In genomic region chr11:15650105-15650938, GRCh38 we compare ENCODE assay signal across 1 cellular context.
TF ChIP-seq lines count a peak whose summit lies in the region.

No MANE protein-coding gene starts in this region.

TF ChIP-seq in HepG2, 621 proteins besides CTCF, POLR2A, EP300 and RAD21 (continued from another document and continues in another):
- no peak for TF ChIP-seq ZBTB37 (CRISPR knock-in tag; IDR thresholded peaks at IDR 0.05)
- TF ChIP-seq MAFF (IDR thresholded peaks at IDR 0.05; ENCODE audit: low read depth, low read length) = no peak
- no peak for TF ChIP-seq SP1 (IDR thresholded peaks at IDR 0.05)
- TF ChIP-seq SP1 (CRISPR knock-in tag; IDR thresholded peaks at IDR 0.05) = peak; percentile 24; the same call in 1 of the 2 replicates
- peak; percentile 57 for TF ChIP-seq HNF4A (CRISPR knock-in tag; IDR thresholded peaks at IDR 0.05)
- TF ChIP-seq ZNF768 (CRISPR knock-in tag; IDR thresholded peaks at IDR 0.05) = peak; percentile 59; the same call in 1 of the 2 replicates
- no peak for TF ChIP-seq ZFP36L2 (CRISPR knock-in tag; IDR thresholded peaks at IDR 0.05)
- no peak for TF ChIP-seq E2F2 (CRISPR knock-in tag; IDR thresholded peaks at IDR 0.05; ENCODE audit: borderline replicate concordance)
- 0 out of 2 replicates have a peak, but pooled peaks have one; percentile 23 for TF ChIP-seq TFE3 (CRISPR knock-in tag; IDR thresholded peaks at IDR 0.05)
- TF ChIP-seq RFXANK (CRISPR knock-in tag; IDR thresholded peaks at IDR 0.05) = no peak
- TF ChIP-seq RAD51 (IDR thresholded peaks at IDR 0.05; ENCODE audit: borderline replicate concordance) = no peak
- TF ChIP-seq ZNF577 (CRISPR knock-in tag; IDR thresholded peaks at IDR 0.05; ENCODE audit: borderline replicate concordance, low read depth) = no peak
- TF ChIP-seq KIAA2018 (CRISPR knock-in tag; IDR thresholded peaks at IDR 0.05; ENCODE audit: borderline replicate concordance) = no peak
- no peak for TF ChIP-seq TOE1 (CRISPR knock-in tag; IDR thresholded peaks at IDR 0.05)
- TF ChIP-seq CREM (IDR thresholded peaks at IDR 0.05) = no peak
- no peak for TF ChIP-seq CREM (CRISPR knock-in tag; IDR thresholded peaks at IDR 0.05)
- peak; percentile 97 for TF ChIP-seq KDM3A (CRISPR knock-in tag; IDR thresholded peaks at IDR 0.05; ENCODE audit: low read depth)
- TF ChIP-seq ZNF660 (CRISPR knock-in tag; IDR thresholded peaks at IDR 0.05; ENCODE audit: borderline replicate concordance, low read depth) = no peak
- TF ChIP-seq ZNF713 (CRISPR knock-in tag; IDR thresholded peaks at IDR 0.05) = no peak
- no peak for TF ChIP-seq ZEB1 (IDR thresholded peaks at IDR 0.05; ENCODE audit: insufficient replicate concordance, low read depth)
- TF ChIP-seq ZNF609 (CRISPR knock-in tag; IDR thresholded peaks at IDR 0.05; ENCODE audit: borderline replicate concordance) = peak; percentile 56; the same call in 1 of the 2 replicates
- TF ChIP-seq PCBP2 (optimal IDR thresholded peaks at IDR 0.05; ENCODE audit: low read depth, low read length, poor library complexity, severe bottlenecking) = no peak
- peak; percentile 82 for TF ChIP-seq TBX2 (CRISPR knock-in tag; IDR thresholded peaks at IDR 0.05; ENCODE audit: borderline replicate concordance)
- peak; percentile 35; the same call in 1 of the 2 replicates for TF ChIP-seq E2F1 (CRISPR knock-in tag; IDR thresholded peaks at IDR 0.05)
- no peak for TF ChIP-seq MTF1 (CRISPR knock-in tag; IDR thresholded peaks at IDR 0.05)
- no peak for TF ChIP-seq TAF1 (CRISPR knock-in tag; IDR thresholded peaks at IDR 0.05)
- TF ChIP-seq ZNF513 (CRISPR knock-in tag; conservative IDR thresholded peaks at IDR 0.05) = no peak; the same call in 1 of the 2 replicates
- no peak for TF ChIP-seq ZNF883 (CRISPR knock-in tag; IDR thresholded peaks at IDR 0.05; ENCODE audit: not compliant biosample characterization)
- TF ChIP-seq ZSCAN25 (CRISPR knock-in tag; IDR thresholded peaks at IDR 0.05) = peak; percentile 69; the same call in 1 of the 2 replicates
- no peak for TF ChIP-seq FOSL1 (CRISPR knock-in tag; IDR thresholded peaks at IDR 0.05; ENCODE audit: borderline replicate concordance)
- peak; percentile 38; the same call in 1 of the 2 replicates for TF ChIP-seq ZBTB33 (CRISPR knock-in tag; IDR thresholded peaks at IDR 0.05)
- peak; percentile 81 for TF ChIP-seq PHF21A (CRISPR knock-in tag; IDR thresholded peaks at IDR 0.05)
- TF ChIP-seq ZNF773 (CRISPR knock-in tag; IDR thresholded peaks at IDR 0.05; ENCODE audit: borderline replicate concordance) = peak; percentile 38; the same call in 1 of the 2 replicates
- TF ChIP-seq ZNF430 (CRISPR knock-in tag; IDR thresholded peaks at IDR 0.05) = 0 out of 2 replicates have a peak, but pooled peaks have one; percentile 43
- TF ChIP-seq SMARCE1 (IDR thresholded peaks at IDR 0.05; ENCODE audit: borderline replicate concordance) = peak; percentile 82; the same call in 1 of the 2 replicates
- TF ChIP-seq NR3C1 (CRISPR knock-in tag; IDR thresholded peaks at IDR 0.05) = no peak
- TF ChIP-seq KDM4B (CRISPR knock-in tag; IDR thresholded peaks at IDR 0.05) = peak; percentile 89; the same call in 1 of the 2 replicates
- peak; percentile 68 for TF ChIP-seq HDAC1 (CRISPR knock-in tag; IDR thresholded peaks at IDR 0.05)
- TF ChIP-seq HCFC1 (IDR thresholded peaks at IDR 0.05; ENCODE audit: low read depth, low read length) = no peak
